In genomic region chr1:49523764-49524163, GRCh38 we compare ENCODE assay signal across 11 cellular contexts.
"Had no signal": no experiment of that assay in that cellular context is flagged by ENCODE, and none has a peak within 500 bp of the region (broad histone marks: within the 10 kb centered on the region; RNA-seq: fewer than 3 reads in every experiment).

No MANE protein-coding gene starts in this region.

- H3K9me3 ChIP-seq: HAP-1 had no signal

- H3K9ac ChIP-seq: GM23248 had no signal

- H3K27ac ChIP-seq: GM23248 had no signal

- H3K4me3 ChIP-seq: GM23248, GM23338, HAP-1 had no signal

- H3K36me3 ChIP-seq: HAP-1 had no signal

- H3K4me1 ChIP-seq: HAP-1 had no signal

- H3K4me2 ChIP-seq: GM23338 had no signal

- H2AFZ ChIP-seq: GM23248, GM23338 had no signal

- ATAC-seq: GM23338, HCT116 had no signal

- FAIRE-seq: H1, H54 had no signal

- DNase-seq: GM23248, GOT3, H7, H9, HCEC 1CT, HFFc6 had no signal
